In genomic region chr4:158783775-158784174, GRCh38 we compare ENCODE assay signal across 9 cellular contexts. TPM values are rescaled to one million over a fixed set of nuclear protein-coding genes. Genes with fewer than 3 reads are reported as not detected.
A peak's percentile ranks its signal among the peaks of the same experiment; 100 is the strongest.
DNase-seq lines count a peak whose midpoint lies in the region; ATAC-seq and TF ChIP-seq lines count a peak whose summit lies in the region.
"Had no signal": no experiment of that assay in that cellular context is flagged by ENCODE, and none has a peak within 500 bp of the region (broad histone marks: within the 10 kb centered on the region; RNA-seq: fewer than 3 reads in every experiment).

No MANE protein-coding gene starts in this region.

- H3K27ac Mint-ChIP-seq in chondrocyte (ENCODE audit: unreplicated experiment) (peak overlapping the region; percentile 57), nephron (peak overlapping the region; percentile 78 to 92 (median 92))
- H3K27ac Mint-ChIP-seq in CD8-positive, alpha-beta T cell, result no peak overlapping the region
- H3K27ac Mint-ChIP-seq in stimulated activated naive CD8-positive, alpha-beta T cell treated with anti-CD3 and anti-CD28 coated beads, Interleukin-15, amount 100 ng/mL, for 72 hours, result no peak overlapping the region

- ATAC-seq in CD8-positive, alpha-beta T cell, result no peak
- no peak for ATAC-seq in GM18502 (IDR thresholded peaks at IDR 0.05; ENCODE audit: poor library complexity, unreplicated experiment)
- no peak for ATAC-seq in stimulated activated naive CD8-positive, alpha-beta T cell treated with anti-CD3 and anti-CD28 coated beads, Interleukin-15, amount 100 ng/mL, for 72 hours

- POLR2A ChIA-PET in CD8-positive, alpha-beta T cell (lab: Charles Lee), result no interaction called here

- TF ChIP-seq CTCF in KMS-11 (conservative IDR thresholded peaks at IDR 0.05; ENCODE audit: low read depth, low read length) (no peak), chondrocyte (IDR thresholded peaks at IDR 0.05) (no peak), nephron (IDR thresholded peaks at IDR 0.05; ENCODE audit: unreplicated experiment in 3 of 3) (no peak)
- no peak for TF ChIP-seq CTCF in CD8-positive, alpha-beta T cell (IDR thresholded peaks at IDR 0.05)

- H2AFZ ChIP-seq in KMS-11 (ENCODE audit: low read depth), result no peak overlapping the region

- CTCF ChIA-PET in CD8-positive, alpha-beta T cell (lab: Charles Lee), result no interaction called here

- H3K79me2 ChIP-seq in KMS-11 (ENCODE audit: insufficient read depth, low read depth), result peaks cover 50% of the 10 kb centered on the region

- H3K36me3 Mint-ChIP-seq in chondrocyte (ENCODE audit: low read depth), result no peaks in the 10 kb centered on the region
- H3K36me3 Mint-ChIP-seq in nephron (ENCODE audit: low read depth), result no peaks in the 10 kb centered on the region
- no peaks in the 10 kb centered on the region for H3K36me3 Mint-ChIP-seq in CD8-positive, alpha-beta T cell

- peaks cover 61% of the 10 kb centered on the region for H3K4me1 Mint-ChIP-seq in chondrocyte (ENCODE audit: low read depth)
- H3K4me1 Mint-ChIP-seq in nephron, result peaks cover 71% of the 10 kb centered on the region
- peaks cover 24% of the 10 kb centered on the region for H3K4me1 Mint-ChIP-seq in CD8-positive, alpha-beta T cell (ENCODE audit: low read depth)
- H3K4me1 Mint-ChIP-seq in stimulated activated naive CD8-positive, alpha-beta T cell treated with anti-CD3 and anti-CD28 coated beads, Interleukin-15, amount 100 ng/mL, for 72 hours, result peaks cover 42% of the 10 kb centered on the region

- H3K4me3 Mint-ChIP-seq in chondrocyte (ENCODE audit: unreplicated experiment) (no peak overlapping the region), nephron (peak overlapping the region in 1 of 3 experiments; percentile 5)
- H3K4me3 Mint-ChIP-seq in CD8-positive, alpha-beta T cell, result no peak overlapping the region
- H3K4me3 Mint-ChIP-seq in stimulated activated naive CD8-positive, alpha-beta T cell treated with anti-CD3 and anti-CD28 coated beads, Interleukin-15, amount 100 ng/mL, for 72 hours, result no peak overlapping the region

- DNase-seq in AML-193 (lab: John Stamatoyannopoulos, UW) (peak; percentile 52 to 61), chondrocyte (ENCODE audit: low spot score) (no peak), NCI-H1417 (lab: John Stamatoyannopoulos, UW) (no peak)
- DNase-seq in CD8-positive, alpha-beta T cell, result no peak
- no peak for DNase-seq in stimulated activated naive CD8-positive, alpha-beta T cell treated with anti-CD3 and anti-CD28 coated beads, Interleukin-15, amount 100 ng/mL, for 72 hours
- DNase-seq: ovary had no signal

- H3K4me2 ChIP-seq in KMS-11, result peak overlapping the region; percentile 36

- no peak overlapping the region for H3K27ac ChIP-seq in KMS-11
- H3K27ac ChIP-seq in CD8-positive, alpha-beta T cell (ENCODE audit: low read depth, low read length), result no peak overlapping the region
- H3K27ac ChIP-seq: ovary had no signal

- no peaks in the 10 kb centered on the region for H3K36me3 ChIP-seq in KMS-11 (ENCODE audit: insufficient read depth)
- no peaks in the 10 kb centered on the region for H3K36me3 ChIP-seq in CD8-positive, alpha-beta T cell (ENCODE audit: insufficient read depth, low read length)
- H3K36me3 ChIP-seq: ovary had no signal

- no peaks in the 10 kb centered on the region for H4K20me1 ChIP-seq in KMS-11 (ENCODE audit: insufficient read depth)

- H3K4me3 ChIP-seq in KMS-11 (IDR thresholded peaks at IDR 0.05; ENCODE audit: insufficient read depth, low read depth, low read length), result no peak overlapping the region
- no peak overlapping the region for H3K4me3 ChIP-seq in CD8-positive, alpha-beta T cell (ENCODE audit: low read depth, low read length)
- H3K4me3 ChIP-seq: ovary had no signal

- H3K27me3 ChIP-seq in KMS-11 (ENCODE audit: insufficient read depth, low read depth), result no peaks in the 10 kb centered on the region
- no peaks in the 10 kb centered on the region for H3K27me3 ChIP-seq in CD8-positive, alpha-beta T cell (ENCODE audit: insufficient read depth, low read length)
- H3K27me3 ChIP-seq: ovary had no signal

- no peaks in the 10 kb centered on the region for H3K9me3 ChIP-seq in CD8-positive, alpha-beta T cell (ENCODE audit: low read length)
- H3K9me3 ChIP-seq: ovary had no signal

- no peaks in the 10 kb centered on the region for H3K27me3 Mint-ChIP-seq in chondrocyte (ENCODE audit: low read depth)
- no peaks in the 10 kb centered on the region for H3K27me3 Mint-ChIP-seq in nephron (ENCODE audit: low read depth)
- no peaks in the 10 kb centered on the region for H3K27me3 Mint-ChIP-seq in CD8-positive, alpha-beta T cell (ENCODE audit: low read depth)
- no peaks in the 10 kb centered on the region for H3K27me3 Mint-ChIP-seq in stimulated activated naive CD8-positive, alpha-beta T cell treated with anti-CD3 and anti-CD28 coated beads, Interleukin-15, amount 100 ng/mL, for 72 hours

- no peaks in the 10 kb centered on the region for H3K9me3 Mint-ChIP-seq in chondrocyte (ENCODE audit: low read depth)
- no peaks in the 10 kb centered on the region for H3K9me3 Mint-ChIP-seq in nephron
- H3K9me3 Mint-ChIP-seq in CD8-positive, alpha-beta T cell, result no peaks in the 10 kb centered on the region
- H3K9me3 Mint-ChIP-seq in stimulated activated naive CD8-positive, alpha-beta T cell treated with anti-CD3 and anti-CD28 coated beads, Interleukin-15, amount 100 ng/mL, for 72 hours, result no peaks in the 10 kb centered on the region

- H3K4me1 ChIP-seq in KMS-11 (ENCODE audit: low read depth, poor library complexity, severe bottlenecking), result peaks cover 59% of the 10 kb centered on the region
- H3K4me1 ChIP-seq in CD8-positive, alpha-beta T cell (ENCODE audit: insufficient read depth, low read length), result no peaks in the 10 kb centered on the region

- H3K9ac ChIP-seq in KMS-11, result no peak overlapping the region

- intact Hi-C loops in CD8-positive, alpha-beta T cell (cut with DNase I, micrococcal nuclease), result no loop called here

RNA-seq across cellular contexts. Expression of gene FNIP2, which starts 14.9 kb away (rescaled TPM):
- total RNA-seq in chondrocyte, result 20.7 to 33.7 TPM (median 32.1 TPM) in 3 replicates
- total RNA-seq in CD8-positive, alpha-beta T cell, result 1 to 10 TPM; 8.1 to 8.9 TPM

Comparison
In these comparisons a context has a peak if more than half of its experiments do, and no peak if none do; other contexts are left out.
1. DNase-seq: peak in AML-193 (2 of 2); none in chondrocyte (single experiment), CD8-positive, alpha-beta T cell (0 of 7), NCI-H1417 (0 of 3) and stimulated activated naive CD8-positive, alpha-beta T cell treated with anti-CD3 and anti-CD28 coated beads, Interleukin-15, amount 100 ng/mL, for 72 hours (0 of 2).
2. H3K27ac Mint-ChIP-seq: peak in chondrocyte (single experiment) and nephron (3 of 3); none in CD8-positive, alpha-beta T cell (single experiment) and stimulated activated naive CD8-positive, alpha-beta T cell treated with anti-CD3 and anti-CD28 coated beads, Interleukin-15, amount 100 ng/mL, for 72 hours (0 of 2).